Comparison of ENCODE assay signal across 15 cellular contexts in the genomic region with DNA sequence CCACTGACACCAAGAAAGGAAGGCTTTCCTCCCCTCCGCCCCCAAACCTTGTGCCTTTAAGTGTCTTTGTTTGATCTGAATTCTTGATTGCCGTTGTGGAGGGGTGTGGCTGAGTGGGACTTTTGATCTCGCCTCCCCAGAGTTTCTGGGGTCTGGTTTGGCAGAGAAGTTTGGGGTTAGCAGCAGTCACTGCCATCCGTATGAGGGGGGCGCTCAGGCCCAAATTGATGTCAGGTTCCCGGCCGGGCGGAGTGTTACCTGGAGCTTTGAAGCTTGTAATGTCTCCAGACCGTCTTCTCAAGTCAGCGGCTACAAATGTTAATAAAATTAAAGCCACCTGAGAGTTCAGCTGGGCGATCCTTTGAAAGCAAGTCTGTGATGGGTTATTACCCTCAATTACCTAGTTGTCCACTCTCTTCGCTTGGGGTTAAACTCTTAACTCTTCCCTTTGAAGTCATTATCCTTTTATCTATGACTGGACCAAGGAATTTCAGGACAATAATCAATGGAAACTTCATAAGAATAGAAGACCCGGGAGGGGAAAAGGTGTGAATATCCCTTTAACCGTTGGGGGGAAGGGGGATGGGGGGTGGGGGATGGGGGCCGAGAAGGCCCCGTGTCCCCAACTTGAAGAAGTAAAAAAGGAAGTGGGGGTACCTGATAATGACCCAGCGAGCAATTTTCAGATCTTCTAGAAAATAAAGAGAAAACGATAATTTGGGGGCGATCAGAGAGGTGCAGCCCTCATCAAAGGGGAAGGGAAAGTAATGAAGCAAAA. TPM values are rescaled to one million over a fixed set of nuclear protein-coding genes. Genes with fewer than 3 reads are reported as not detected.
DNase-seq lines count a peak whose midpoint lies in the region; ATAC-seq lines count a peak whose summit lies in the region.
"Had no signal": no experiment of that assay in that cellular context is flagged by ENCODE, and none has a peak within 500 bp of the region (broad histone marks: within the 10 kb centered on the region; RNA-seq: fewer than 3 reads in every experiment).

No MANE protein-coding gene starts in this region.

- H3K27ac Mint-ChIP-seq in stimulated activated naive CD8-positive, alpha-beta T cell treated with anti-CD3 and anti-CD28 coated beads, Interleukin-15, Interleukin-2, amounts not matched to agents 100 ng/mL and 50 ng/mL, for 24 hours = peak overlapping the region; percentile 63

- H3K4me3 ChIP-seq in iPS-18a (ENCODE audit: low read length) = peak overlapping the region; percentile 48
- H3K4me3 ChIP-seq: mucosa of descending colon had no signal

- H3K36me3 ChIP-seq in iPS-18a (ENCODE audit: control insufficient read depth, low read depth, low read length) = no peaks in the 10 kb centered on the region

- peaks cover 12% of the 10 kb centered on the region for H3K27me3 Mint-ChIP-seq in stimulated activated naive CD8-positive, alpha-beta T cell treated with anti-CD3 and anti-CD28 coated beads, Interleukin-15, Interleukin-2, amounts not matched to agents 100 ng/mL and 50 ng/mL, for 24 hours
- H3K27me3 Mint-ChIP-seq in activated T-cell treated with anti-CD3 and anti-CD28 coated beads, Interleukin-2, amount 50 U/mL, for 4 hours (ENCODE audit: low read depth) = peaks cover 10% of the 10 kb centered on the region

- intact Hi-C loops in left cardiac atrium (cut with DNase I) = no loop called here

- H3K9me3 Mint-ChIP-seq in stimulated activated naive CD8-positive, alpha-beta T cell treated with anti-CD3 and anti-CD28 coated beads, Interleukin-15, Interleukin-2, amounts not matched to agents 100 ng/mL and 50 ng/mL, for 24 hours = no peaks in the 10 kb centered on the region
- no peaks in the 10 kb centered on the region for H3K9me3 Mint-ChIP-seq in activated T-cell treated with anti-CD3 and anti-CD28 coated beads, Interleukin-2, amount 50 U/mL, for 4 hours

- H3K9me3 ChIP-seq in iPS-18a (ENCODE audit: control insufficient read depth, low read depth, low read length) = no peaks in the 10 kb centered on the region
- H3K9me3 ChIP-seq: mucosa of descending colon had no signal

- ATAC-seq in stimulated activated naive CD8-positive, alpha-beta T cell treated with anti-CD3 and anti-CD28 coated beads, Interleukin-15, Interleukin-2, amounts not matched to agents 100 U/mL and 50 U/mL, for 24 hours = no peak
- no peak for ATAC-seq in activated T-cell treated with anti-CD3 and anti-CD28 coated beads, Interleukin-2, amount 50 U/mL, for 4 hours
- no peak for ATAC-seq in HG03442 (IDR thresholded peaks at IDR 0.05; ENCODE audit: unreplicated experiment)
- no peak for ATAC-seq in left cardiac atrium
- ATAC-seq: mucosa of descending colon, PC-3 had no signal

- peaks cover 27% of the 10 kb centered on the region for H3K4me1 ChIP-seq in iPS-18a (ENCODE audit: control insufficient read depth, low read depth, low read length)

- peaks cover 30% of the 10 kb centered on the region for H3K4me1 Mint-ChIP-seq in stimulated activated naive CD8-positive, alpha-beta T cell treated with anti-CD3 and anti-CD28 coated beads, Interleukin-15, Interleukin-2, amounts not matched to agents 100 ng/mL and 50 ng/mL, for 24 hours (ENCODE audit: low read depth)
- H3K4me1 Mint-ChIP-seq in activated T-cell treated with anti-CD3 and anti-CD28 coated beads, Interleukin-2, amount 50 U/mL, for 4 hours (ENCODE audit: low read depth) = peaks cover 25% of the 10 kb centered on the region

- H3K36me3 Mint-ChIP-seq in stimulated activated naive CD8-positive, alpha-beta T cell treated with anti-CD3 and anti-CD28 coated beads, Interleukin-15, Interleukin-2, amounts not matched to agents 100 ng/mL and 50 ng/mL, for 24 hours (ENCODE audit: low read depth) = no peaks in the 10 kb centered on the region
- H3K36me3 Mint-ChIP-seq in activated T-cell treated with anti-CD3 and anti-CD28 coated beads, Interleukin-2, amount 50 U/mL, for 4 hours (ENCODE audit: insufficient read depth) = no peaks in the 10 kb centered on the region

- H3K9ac ChIP-seq in iPS-18a (ENCODE audit: low read length) = no peak overlapping the region

- DNase-seq in stimulated activated naive CD8-positive, alpha-beta T cell treated with anti-CD3 and anti-CD28 coated beads, Interleukin-15, Interleukin-2, amounts not matched to agents 100 U/mL and 50 U/mL, for 24 hours = no peak
- DNase-seq in activated T-cell treated with anti-CD3 and anti-CD28 coated beads, Interleukin-2, amount 50 U/mL, for 4 hours = no peak
- DNase-seq in SIG-M5 treated with dmso at 0.1 percent for 504 hours (lab: John Stamatoyannopoulos, UW; ENCODE audit: unreplicated experiment) (no peak), left cardiac atrium (no peak)
- no peak for DNase-seq in effector CD4-positive, alpha-beta T cell
- DNase-seq: AML-193, GOT3, mucosa of descending colon, NCI-H226, PC-3, SW 1271 had no signal

- peaks cover 8% of the 10 kb centered on the region for H3K27me3 ChIP-seq in iPS-18a (ENCODE audit: control insufficient read depth, insufficient read depth, low read length)

- peak overlapping the region; percentile 70 for H3K4me3 Mint-ChIP-seq in stimulated activated naive CD8-positive, alpha-beta T cell treated with anti-CD3 and anti-CD28 coated beads, Interleukin-15, Interleukin-2, amounts not matched to agents 100 ng/mL and 50 ng/mL, for 24 hours
- peak overlapping the region; percentile 71 for H3K4me3 Mint-ChIP-seq in activated T-cell treated with anti-CD3 and anti-CD28 coated beads, Interleukin-2, amount 50 U/mL, for 4 hours

- H3K27ac ChIP-seq in iPS-18a (ENCODE audit: low read length) = no peak overlapping the region
- H3K27ac ChIP-seq: coronary artery had no signal

RNA-seq across cellular contexts. Expression of a gene that starts 31.8 kb away (rescaled TPM):
- total RNA-seq in activated T-cell treated with anti-CD3 and anti-CD28 coated beads, Interleukin-2, amount 50 U/mL, for 4 hours = 10 to 100 TPM in 2 of 3 donors, 1 to 10 TPM in 1; 8.4 to 13.4 (median 11.9) TPM
- total RNA-seq in left cardiac atrium = 10 to 100 TPM; 16.4 to 28.5 TPM
